Comparison of ENCODE assay signal across 2 cellular contexts in the genomic region with DNA sequence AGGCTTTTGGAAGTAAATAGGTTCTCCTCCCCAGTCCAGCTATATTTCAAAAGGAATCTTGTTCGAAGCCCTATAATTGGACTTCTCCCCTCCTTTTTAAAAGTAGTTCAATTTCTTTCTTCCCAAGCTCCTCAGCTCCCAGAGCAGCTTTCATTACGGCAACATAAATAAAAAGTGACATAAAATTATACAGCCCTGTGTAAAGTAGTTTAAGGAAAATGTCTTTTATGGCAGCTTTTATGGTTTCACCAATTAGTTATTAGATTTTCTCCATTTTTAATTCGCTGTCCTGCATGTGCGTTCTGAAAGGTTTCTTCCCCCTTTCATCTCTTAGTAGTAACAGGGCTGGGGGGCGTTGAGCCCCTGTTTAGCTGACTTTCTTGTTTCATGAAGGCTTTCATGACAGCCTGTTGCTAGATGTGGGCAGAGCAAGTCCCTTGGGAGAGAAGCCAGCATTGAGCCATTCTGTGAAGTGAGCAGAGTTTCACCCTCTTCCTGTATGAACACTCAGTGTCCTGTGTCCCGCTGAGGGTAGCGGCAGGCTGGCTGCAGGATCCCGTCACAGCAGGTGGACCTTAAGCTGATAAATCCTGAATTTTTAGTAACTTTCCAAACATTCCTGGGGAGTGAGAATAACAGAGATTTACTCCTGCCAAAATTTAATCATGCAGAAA.
TF ChIP-seq lines count a peak whose summit lies in the region.

No MANE protein-coding gene starts in this region.

TF ChIP-seq in SK-N-SH treated with all-trans-retinoic acid at 6 μM for 48 hours, 23 proteins besides CTCF, POLR2A, EP300 and RAD21:
- TF ChIP-seq, protein P1, sequence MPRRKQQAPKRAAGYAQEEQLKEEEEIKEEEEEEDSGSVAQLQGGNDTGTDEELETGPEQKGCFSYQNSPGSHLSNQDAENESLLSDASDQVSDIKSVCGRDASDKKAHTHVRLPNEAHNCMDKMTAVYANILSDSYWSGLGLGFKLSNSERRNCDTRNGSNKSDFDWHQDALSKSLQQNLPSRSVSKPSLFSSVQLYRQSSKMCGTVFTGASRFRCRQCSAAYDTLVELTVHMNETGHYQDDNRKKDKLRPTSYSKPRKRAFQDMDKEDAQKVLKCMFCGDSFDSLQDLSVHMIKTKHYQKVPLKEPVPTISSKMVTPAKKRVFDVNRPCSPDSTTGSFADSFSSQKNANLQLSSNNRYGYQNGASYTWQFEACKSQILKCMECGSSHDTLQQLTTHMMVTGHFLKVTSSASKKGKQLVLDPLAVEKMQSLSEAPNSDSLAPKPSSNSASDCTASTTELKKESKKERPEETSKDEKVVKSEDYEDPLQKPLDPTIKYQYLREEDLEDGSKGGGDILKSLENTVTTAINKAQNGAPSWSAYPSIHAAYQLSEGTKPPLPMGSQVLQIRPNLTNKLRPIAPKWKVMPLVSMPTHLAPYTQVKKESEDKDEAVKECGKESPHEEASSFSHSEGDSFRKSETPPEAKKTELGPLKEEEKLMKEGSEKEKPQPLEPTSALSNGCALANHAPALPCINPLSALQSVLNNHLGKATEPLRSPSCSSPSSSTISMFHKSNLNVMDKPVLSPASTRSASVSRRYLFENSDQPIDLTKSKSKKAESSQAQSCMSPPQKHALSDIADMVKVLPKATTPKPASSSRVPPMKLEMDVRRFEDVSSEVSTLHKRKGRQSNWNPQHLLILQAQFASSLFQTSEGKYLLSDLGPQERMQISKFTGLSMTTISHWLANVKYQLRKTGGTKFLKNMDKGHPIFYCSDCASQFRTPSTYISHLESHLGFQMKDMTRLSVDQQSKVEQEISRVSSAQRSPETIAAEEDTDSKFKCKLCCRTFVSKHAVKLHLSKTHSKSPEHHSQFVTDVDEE (CRISPR knock-in tag; IDR thresholded peaks at IDR 0.05), result no peak
- TF ChIP-seq CSDC2 (CRISPR knock-in tag; IDR thresholded peaks at IDR 0.05) (no peak), GLIS3 (CRISPR knock-in tag; IDR thresholded peaks at IDR 0.05) (no peak)
- TF ChIP-seq, protein P2, sequence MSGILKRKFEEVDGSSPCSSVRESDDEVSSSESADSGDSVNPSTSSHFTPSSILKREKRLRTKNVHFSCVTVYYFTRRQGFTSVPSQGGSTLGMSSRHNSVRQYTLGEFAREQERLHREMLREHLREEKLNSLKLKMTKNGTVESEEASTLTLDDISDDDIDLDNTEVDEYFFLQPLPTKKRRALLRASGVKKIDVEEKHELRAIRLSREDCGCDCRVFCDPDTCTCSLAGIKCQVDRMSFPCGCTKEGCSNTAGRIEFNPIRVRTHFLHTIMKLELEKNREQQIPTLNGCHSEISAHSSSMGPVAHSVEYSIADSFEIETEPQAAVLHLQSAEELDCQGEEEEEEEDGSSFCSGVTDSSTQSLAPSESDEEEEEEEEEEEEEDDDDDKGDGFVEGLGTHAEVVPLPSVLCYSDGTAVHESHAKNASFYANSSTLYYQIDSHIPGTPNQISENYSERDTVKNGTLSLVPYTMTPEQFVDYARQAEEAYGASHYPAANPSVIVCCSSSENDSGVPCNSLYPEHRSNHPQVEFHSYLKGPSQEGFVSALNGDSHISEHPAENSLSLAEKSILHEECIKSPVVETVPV (CRISPR knock-in tag; IDR thresholded peaks at IDR 0.05), result no peak

TF ChIP-seq in SK-N-SH, 30 proteins besides CTCF, POLR2A, EP300 and RAD21 (continued from another document):
- TF ChIP-seq, protein P3, sequence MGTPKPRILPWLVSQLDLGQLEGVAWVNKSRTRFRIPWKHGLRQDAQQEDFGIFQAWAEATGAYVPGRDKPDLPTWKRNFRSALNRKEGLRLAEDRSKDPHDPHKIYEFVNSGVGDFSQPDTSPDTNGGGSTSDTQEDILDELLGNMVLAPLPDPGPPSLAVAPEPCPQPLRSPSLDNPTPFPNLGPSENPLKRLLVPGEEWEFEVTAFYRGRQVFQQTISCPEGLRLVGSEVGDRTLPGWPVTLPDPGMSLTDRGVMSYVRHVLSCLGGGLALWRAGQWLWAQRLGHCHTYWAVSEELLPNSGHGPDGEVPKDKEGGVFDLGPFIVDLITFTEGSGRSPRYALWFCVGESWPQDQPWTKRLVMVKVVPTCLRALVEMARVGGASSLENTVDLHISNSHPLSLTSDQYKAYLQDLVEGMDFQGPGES (IDR thresholded peaks at IDR 0.05; ENCODE audit: low read depth, low read length), result no peak
- no peak for TF ChIP-seq FOSL2 (IDR thresholded peaks at IDR 0.05; ENCODE audit: borderline replicate concordance, low read depth)
